In the genomic region with DNA sequence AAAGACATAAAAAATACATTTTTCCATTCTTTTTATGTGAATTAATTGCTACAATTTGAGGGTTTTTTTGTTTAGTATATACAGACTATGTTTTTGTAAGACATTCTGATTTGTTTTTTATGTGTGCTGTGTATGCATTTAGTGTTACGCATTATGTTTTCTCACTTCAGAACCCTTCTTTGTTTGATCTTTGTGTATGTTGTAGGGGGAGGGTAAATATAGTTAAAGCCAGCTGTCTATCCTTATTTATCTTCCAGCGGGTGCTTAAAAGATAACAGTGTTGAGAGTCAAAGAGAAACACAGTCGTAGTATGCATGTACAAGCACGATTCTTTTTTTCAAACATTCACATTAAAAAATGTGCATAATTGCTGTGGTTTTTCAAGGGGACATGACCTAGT, we compare ENCODE assay signal across 1 cellular context.
TF ChIP-seq lines count a peak whose summit lies in the region.

No MANE protein-coding gene starts in this region.

TF ChIP-seq in HepG2, 621 proteins besides CTCF, POLR2A, EP300 and RAD21 (continued from another document and continues in another):
- TF ChIP-seq, protein P1, sequence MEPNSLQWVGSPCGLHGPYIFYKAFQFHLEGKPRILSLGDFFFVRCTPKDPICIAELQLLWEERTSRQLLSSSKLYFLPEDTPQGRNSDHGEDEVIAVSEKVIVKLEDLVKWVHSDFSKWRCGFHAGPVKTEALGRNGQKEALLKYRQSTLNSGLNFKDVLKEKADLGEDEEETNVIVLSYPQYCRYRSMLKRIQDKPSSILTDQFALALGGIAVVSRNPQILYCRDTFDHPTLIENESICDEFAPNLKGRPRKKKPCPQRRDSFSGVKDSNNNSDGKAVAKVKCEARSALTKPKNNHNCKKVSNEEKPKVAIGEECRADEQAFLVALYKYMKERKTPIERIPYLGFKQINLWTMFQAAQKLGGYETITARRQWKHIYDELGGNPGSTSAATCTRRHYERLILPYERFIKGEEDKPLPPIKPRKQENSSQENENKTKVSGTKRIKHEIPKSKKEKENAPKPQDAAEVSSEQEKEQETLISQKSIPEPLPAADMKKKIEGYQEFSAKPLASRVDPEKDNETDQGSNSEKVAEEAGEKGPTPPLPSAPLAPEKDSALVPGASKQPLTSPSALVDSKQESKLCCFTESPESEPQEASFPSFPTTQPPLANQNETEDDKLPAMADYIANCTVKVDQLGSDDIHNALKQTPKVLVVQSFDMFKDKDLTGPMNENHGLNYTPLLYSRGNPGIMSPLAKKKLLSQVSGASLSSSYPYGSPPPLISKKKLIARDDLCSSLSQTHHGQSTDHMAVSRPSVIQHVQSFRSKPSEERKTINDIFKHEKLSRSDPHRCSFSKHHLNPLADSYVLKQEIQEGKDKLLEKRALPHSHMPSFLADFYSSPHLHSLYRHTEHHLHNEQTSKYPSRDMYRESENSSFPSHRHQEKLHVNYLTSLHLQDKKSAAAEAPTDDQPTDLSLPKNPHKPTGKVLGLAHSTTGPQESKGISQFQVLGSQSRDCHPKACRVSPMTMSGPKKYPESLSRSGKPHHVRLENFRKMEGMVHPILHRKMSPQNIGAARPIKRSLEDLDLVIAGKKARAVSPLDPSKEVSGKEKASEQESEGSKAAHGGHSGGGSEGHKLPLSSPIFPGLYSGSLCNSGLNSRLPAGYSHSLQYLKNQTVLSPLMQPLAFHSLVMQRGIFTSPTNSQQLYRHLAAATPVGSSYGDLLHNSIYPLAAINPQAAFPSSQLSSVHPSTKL (CRISPR knock-in tag; IDR thresholded peaks at IDR 0.05) = peak; percentile 89
- TF ChIP-seq, protein P2, sequence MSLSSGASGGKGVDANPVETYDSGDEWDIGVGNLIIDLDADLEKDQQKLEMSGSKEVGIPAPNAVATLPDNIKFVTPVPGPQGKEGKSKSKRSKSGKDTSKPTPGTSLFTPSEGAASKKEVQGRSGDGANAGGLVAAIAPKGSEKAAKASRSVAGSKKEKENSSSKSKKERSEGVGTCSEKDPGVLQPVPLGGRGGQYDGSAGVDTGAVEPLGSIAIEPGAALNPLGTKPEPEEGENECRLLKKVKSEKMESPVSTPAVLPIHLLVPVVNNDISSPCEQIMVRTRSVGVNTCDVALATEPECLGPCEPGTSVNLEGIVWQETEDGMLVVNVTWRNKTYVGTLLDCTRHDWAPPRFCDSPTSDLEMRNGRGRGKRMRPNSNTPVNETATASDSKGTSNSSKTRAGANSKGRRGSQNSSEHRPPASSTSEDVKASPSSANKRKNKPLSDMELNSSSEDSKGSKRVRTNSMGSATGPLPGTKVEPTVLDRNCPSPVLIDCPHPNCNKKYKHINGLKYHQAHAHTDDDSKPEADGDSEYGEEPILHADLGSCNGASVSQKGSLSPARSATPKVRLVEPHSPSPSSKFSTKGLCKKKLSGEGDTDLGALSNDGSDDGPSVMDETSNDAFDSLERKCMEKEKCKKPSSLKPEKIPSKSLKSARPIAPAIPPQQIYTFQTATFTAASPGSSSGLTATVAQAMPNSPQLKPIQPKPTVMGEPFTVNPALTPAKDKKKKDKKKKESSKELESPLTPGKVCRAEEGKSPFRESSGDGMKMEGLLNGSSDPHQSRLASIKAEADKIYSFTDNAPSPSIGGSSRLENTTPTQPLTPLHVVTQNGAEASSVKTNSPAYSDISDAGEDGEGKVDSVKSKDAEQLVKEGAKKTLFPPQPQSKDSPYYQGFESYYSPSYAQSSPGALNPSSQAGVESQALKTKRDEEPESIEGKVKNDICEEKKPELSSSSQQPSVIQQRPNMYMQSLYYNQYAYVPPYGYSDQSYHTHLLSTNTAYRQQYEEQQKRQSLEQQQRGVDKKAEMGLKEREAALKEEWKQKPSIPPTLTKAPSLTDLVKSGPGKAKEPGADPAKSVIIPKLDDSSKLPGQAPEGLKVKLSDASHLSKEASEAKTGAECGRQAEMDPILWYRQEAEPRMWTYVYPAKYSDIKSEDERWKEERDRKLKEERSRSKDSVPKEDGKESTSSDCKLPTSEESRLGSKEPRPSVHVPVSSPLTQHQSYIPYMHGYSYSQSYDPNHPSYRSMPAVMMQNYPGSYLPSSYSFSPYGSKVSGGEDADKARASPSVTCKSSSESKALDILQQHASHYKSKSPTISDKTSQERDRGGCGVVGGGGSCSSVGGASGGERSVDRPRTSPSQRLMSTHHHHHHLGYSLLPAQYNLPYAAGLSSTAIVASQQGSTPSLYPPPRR (CRISPR knock-in tag; IDR thresholded peaks at IDR 0.05; ENCODE audit: borderline replicate concordance) = peak; percentile 89
- TF ChIP-seq ASH2L (IDR thresholded peaks at IDR 0.05; ENCODE audit: insufficient read length, low read depth, low read length) (peak; percentile 55), SCMH1 (CRISPR knock-in tag; IDR thresholded peaks at IDR 0.05; ENCODE audit: borderline replicate concordance) (no peak), HOXA9 (CRISPR knock-in tag; IDR thresholded peaks at IDR 0.05; ENCODE audit: borderline replicate concordance) (no peak), ATF1 (CRISPR knock-in tag; IDR thresholded peaks at IDR 0.05) (no peak), RFX1 (IDR thresholded peaks at IDR 0.05) (no peak), GTF2F1 (IDR thresholded peaks at IDR 0.05; ENCODE audit: low read length) (no peak), ZNF552 (CRISPR knock-in tag; IDR thresholded peaks at IDR 0.05; ENCODE audit: borderline replicate concordance) (no peak), SMYD3 (CRISPR knock-in tag; IDR thresholded peaks at IDR 0.05) (0 out of 2 replicates have a peak, but pooled peaks have one; percentile 33), MIER3 (CRISPR knock-in tag; IDR thresholded peaks at IDR 0.05; ENCODE audit: borderline replicate concordance) (peak; percentile 44; the same call in 1 of the 2 replicates), NR2F2 (IDR thresholded peaks at IDR 0.05; ENCODE audit: borderline replicate concordance, low read depth) (no peak), ZNF883 (CRISPR knock-in tag; IDR thresholded peaks at IDR 0.05; ENCODE audit: not compliant biosample characterization) (no peak), ZNF10 (CRISPR knock-in tag; IDR thresholded peaks at IDR 0.05; ENCODE audit: borderline replicate concordance, low read depth) (no peak), YEATS4 (CRISPR knock-in tag; IDR thresholded peaks at IDR 0.05; ENCODE audit: borderline replicate concordance) (no peak), ZNF138 (CRISPR knock-in tag; IDR thresholded peaks at IDR 0.05; ENCODE audit: low read depth) (no peak), ZNF615 (CRISPR knock-in tag; IDR thresholded peaks at IDR 0.05; ENCODE audit: borderline replicate concordance) (no peak), ZNF570 (CRISPR knock-in tag; IDR thresholded peaks at IDR 0.05; ENCODE audit: borderline replicate concordance) (no peak), ZNF781 (CRISPR knock-in tag; IDR thresholded peaks at IDR 0.05; ENCODE audit: borderline replicate concordance, not compliant biosample characterization) (no peak), ZMYM3 (CRISPR knock-in tag; IDR thresholded peaks at IDR 0.05) (no peak), KMT2B (CRISPR knock-in tag; IDR thresholded peaks at IDR 0.05) (no peak), ZNF253 (CRISPR knock-in tag; IDR thresholded peaks at IDR 0.05; ENCODE audit: borderline replicate concordance) (no peak), ZSCAN25 (CRISPR knock-in tag; IDR thresholded peaks at IDR 0.05) (no peak), ZNF788 (CRISPR knock-in tag; IDR thresholded peaks at IDR 0.05; ENCODE audit: borderline replicate concordance) (no peak), TCF7L2 (IDR thresholded peaks at IDR 0.05; ENCODE audit: low read depth, low read length) (peak; percentile 65; the same call in 1 of the 2 replicates), HMGA1 (CRISPR knock-in tag; conservative IDR thresholded peaks at IDR 0.05) (no peak), U2AF2 (IDR thresholded peaks at IDR 0.05; ENCODE audit: low read depth, low read length) (no peak), NR2F1 (CRISPR knock-in tag; IDR thresholded peaks at IDR 0.05) (no peak), NAIF1 (CRISPR knock-in tag; IDR thresholded peaks at IDR 0.05; ENCODE audit: borderline replicate concordance) (no peak), HNRNPLL (IDR thresholded peaks at IDR 0.05; ENCODE audit: low read depth, low read length, poor library complexity, severe bottlenecking) (no peak), ZNF605 (CRISPR knock-in tag; IDR thresholded peaks at IDR 0.05) (no peak), ZBTB10 (CRISPR knock-in tag; IDR thresholded peaks at IDR 0.05; ENCODE audit: borderline replicate concordance) (no peak), FOXP1 (IDR thresholded peaks at IDR 0.05) (peak; percentile 88), FOXP1 (CRISPR knock-in tag; IDR thresholded peaks at IDR 0.05) (peak; percentile 98), CEBPB (IDR thresholded peaks at IDR 0.05; ENCODE audit: borderline replicate concordance, low read depth, low read length) (no peak), POLR2AphosphoS5 (IDR thresholded peaks at IDR 0.05; ENCODE audit: low read depth, low read length) (no peak), SKI (IDR thresholded peaks at IDR 0.05; ENCODE audit: partially characterized antibody) (no peak), ZNF816 (CRISPR knock-in tag; IDR thresholded peaks at IDR 0.05; ENCODE audit: borderline replicate concordance) (peak; percentile 48; the same call in 1 of the 2 replicates)
- TF ChIP-seq, protein P3, sequence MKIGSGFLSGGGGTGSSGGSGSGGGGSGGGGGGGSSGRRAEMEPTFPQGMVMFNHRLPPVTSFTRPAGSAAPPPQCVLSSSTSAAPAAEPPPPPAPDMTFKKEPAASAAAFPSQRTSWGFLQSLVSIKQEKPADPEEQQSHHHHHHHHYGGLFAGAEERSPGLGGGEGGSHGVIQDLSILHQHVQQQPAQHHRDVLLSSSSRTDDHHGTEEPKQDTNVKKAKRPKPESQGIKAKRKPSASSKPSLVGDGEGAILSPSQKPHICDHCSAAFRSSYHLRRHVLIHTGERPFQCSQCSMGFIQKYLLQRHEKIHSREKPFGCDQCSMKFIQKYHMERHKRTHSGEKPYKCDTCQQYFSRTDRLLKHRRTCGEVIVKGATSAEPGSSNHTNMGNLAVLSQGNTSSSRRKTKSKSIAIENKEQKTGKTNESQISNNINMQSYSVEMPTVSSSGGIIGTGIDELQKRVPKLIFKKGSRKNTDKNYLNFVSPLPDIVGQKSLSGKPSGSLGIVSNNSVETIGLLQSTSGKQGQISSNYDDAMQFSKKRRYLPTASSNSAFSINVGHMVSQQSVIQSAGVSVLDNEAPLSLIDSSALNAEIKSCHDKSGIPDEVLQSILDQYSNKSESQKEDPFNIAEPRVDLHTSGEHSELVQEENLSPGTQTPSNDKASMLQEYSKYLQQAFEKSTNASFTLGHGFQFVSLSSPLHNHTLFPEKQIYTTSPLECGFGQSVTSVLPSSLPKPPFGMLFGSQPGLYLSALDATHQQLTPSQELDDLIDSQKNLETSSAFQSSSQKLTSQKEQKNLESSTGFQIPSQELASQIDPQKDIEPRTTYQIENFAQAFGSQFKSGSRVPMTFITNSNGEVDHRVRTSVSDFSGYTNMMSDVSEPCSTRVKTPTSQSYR (CRISPR knock-in tag; IDR thresholded peaks at IDR 0.05; ENCODE audit: borderline replicate concordance) = peak; percentile 91
- TF ChIP-seq, protein P4, sequence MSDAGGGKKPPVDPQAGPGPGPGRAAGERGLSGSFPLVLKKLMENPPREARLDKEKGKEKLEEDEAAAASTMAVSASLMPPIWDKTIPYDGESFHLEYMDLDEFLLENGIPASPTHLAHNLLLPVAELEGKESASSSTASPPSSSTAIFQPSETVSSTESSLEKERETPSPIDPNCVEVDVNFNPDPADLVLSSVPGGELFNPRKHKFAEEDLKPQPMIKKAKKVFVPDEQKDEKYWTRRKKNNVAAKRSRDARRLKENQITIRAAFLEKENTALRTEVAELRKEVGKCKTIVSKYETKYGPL (CRISPR knock-in tag; IDR thresholded peaks at IDR 0.05) = no peak
- TF ChIP-seq, protein P5, sequence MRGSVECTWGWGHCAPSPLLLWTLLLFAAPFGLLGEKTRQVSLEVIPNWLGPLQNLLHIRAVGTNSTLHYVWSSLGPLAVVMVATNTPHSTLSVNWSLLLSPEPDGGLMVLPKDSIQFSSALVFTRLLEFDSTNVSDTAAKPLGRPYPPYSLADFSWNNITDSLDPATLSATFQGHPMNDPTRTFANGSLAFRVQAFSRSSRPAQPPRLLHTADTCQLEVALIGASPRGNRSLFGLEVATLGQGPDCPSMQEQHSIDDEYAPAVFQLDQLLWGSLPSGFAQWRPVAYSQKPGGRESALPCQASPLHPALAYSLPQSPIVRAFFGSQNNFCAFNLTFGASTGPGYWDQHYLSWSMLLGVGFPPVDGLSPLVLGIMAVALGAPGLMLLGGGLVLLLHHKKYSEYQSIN (CRISPR knock-in tag; IDR thresholded peaks at IDR 0.05; ENCODE audit: borderline replicate concordance) = no peak
- TF ChIP-seq, protein P6, sequence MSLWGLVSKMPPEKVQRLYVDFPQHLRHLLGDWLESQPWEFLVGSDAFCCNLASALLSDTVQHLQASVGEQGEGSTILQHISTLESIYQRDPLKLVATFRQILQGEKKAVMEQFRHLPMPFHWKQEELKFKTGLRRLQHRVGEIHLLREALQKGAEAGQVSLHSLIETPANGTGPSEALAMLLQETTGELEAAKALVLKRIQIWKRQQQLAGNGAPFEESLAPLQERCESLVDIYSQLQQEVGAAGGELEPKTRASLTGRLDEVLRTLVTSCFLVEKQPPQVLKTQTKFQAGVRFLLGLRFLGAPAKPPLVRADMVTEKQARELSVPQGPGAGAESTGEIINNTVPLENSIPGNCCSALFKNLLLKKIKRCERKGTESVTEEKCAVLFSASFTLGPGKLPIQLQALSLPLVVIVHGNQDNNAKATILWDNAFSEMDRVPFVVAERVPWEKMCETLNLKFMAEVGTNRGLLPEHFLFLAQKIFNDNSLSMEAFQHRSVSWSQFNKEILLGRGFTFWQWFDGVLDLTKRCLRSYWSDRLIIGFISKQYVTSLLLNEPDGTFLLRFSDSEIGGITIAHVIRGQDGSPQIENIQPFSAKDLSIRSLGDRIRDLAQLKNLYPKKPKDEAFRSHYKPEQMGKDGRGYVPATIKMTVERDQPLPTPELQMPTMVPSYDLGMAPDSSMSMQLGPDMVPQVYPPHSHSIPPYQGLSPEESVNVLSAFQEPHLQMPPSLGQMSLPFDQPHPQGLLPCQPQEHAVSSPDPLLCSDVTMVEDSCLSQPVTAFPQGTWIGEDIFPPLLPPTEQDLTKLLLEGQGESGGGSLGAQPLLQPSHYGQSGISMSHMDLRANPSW (CRISPR knock-in tag; IDR thresholded peaks at IDR 0.05; ENCODE audit: borderline replicate concordance) = no peak
